In the genomic region with DNA sequence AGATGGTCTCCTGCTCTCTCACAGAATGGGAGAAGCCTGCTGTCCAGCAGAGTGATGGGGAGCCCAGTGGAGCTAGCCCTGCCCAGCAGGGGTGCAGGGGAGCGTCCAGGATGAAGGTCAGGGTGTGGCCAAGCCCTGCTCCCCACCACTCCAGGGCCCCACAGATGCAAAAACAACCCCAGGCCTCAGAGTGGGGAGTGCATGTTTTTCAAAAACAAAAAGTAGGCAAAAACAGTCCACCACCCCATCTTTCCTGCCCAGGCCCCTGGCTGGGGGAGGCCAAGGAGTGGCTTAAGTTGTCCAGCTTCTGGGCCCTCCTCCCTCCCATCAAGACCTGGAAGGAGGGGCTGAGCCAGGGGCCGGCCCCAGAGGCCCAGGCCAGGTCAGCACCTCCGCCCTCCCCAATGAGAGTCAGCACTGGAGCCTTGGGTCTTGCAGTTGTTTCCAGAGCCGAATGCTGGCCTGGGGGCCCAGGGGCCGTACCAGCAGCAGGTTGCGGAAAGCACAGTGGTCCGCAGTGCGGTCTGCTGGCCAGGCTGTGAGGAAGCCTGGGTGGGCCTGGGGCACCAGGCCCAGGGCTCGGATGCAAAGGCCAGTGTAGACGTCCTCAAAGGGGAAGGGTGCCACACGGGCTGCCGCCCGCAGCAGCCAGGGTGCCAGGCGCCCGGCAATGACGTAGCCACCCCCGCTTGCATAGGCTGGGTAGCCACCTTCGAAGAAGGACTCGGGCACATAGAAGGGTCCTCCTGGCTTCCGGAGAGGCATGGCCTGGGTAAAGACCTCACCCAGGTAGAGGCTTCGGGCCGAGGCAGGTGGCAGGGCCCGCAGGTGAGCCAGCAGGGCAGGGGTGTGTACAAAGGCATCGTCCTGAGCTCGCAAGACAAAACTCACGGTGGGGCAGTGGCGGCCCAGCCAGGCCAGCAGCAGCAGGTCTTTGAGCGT, we compare ENCODE assay signal across 14 cellular contexts. TPM values are rescaled to one million over a fixed set of nuclear protein-coding genes. Genes with fewer than 3 reads are reported as not detected.
DNase-seq lines count a peak whose midpoint lies in the region; ATAC-seq and TF ChIP-seq lines count a peak whose summit lies in the region.
"Had no signal": no experiment of that assay in that cellular context is flagged by ENCODE, and none has a peak within 500 bp of the region (broad histone marks: within the 10 kb centered on the region; RNA-seq: fewer than 3 reads in every experiment).

No MANE protein-coding gene starts in this region.

- H3K36me3 Mint-ChIP-seq in CD4-positive, alpha-beta T cell (ENCODE audit: low read depth): peaks cover 49% of the 10 kb centered on the region
- peaks cover 7% of the 10 kb centered on the region; the same call in 2 of the 3 replicates for H3K36me3 Mint-ChIP-seq in GM23338 (ENCODE audit: low read depth)
- peaks cover 18% of the 10 kb centered on the region for H3K36me3 Mint-ChIP-seq in endothelial cell (ENCODE audit: low read depth, unreplicated experiment)
- no peaks in the 10 kb centered on the region for H3K36me3 Mint-ChIP-seq in neural crest cell (ENCODE audit: low read depth)

- H3F3A ChIP-seq in GM23338 (replicated peaks; ENCODE audit: low read depth): peaks cover 5% of the 10 kb centered on the region; the same call in 1 of the 2 replicates

- peaks cover 29% of the 10 kb centered on the region for H3K4me1 Mint-ChIP-seq in CD4-positive, alpha-beta T cell (ENCODE audit: low read depth)
- H3K4me1 Mint-ChIP-seq in GM23338: peaks cover 18% of the 10 kb centered on the region
- peaks cover 37% of the 10 kb centered on the region for H3K4me1 Mint-ChIP-seq in endothelial cell (ENCODE audit: unreplicated experiment)
- H3K4me1 Mint-ChIP-seq in neural crest cell: peaks cover 5% of the 10 kb centered on the region

- H3K36me3 ChIP-seq in GM23338 (ENCODE audit: insufficient read depth) (no peaks in the 10 kb centered on the region), psoas muscle (ENCODE audit: insufficient read depth in 1 of 2, low read depth in 1 of 2) (peaks cover 9 to 75% of the 10 kb centered on the region in 2 donors)

- no peaks in the 10 kb centered on the region for H4K20me1 ChIP-seq in GM23338 (replicated peaks; ENCODE audit: insufficient read depth)

- H3K27me3 Mint-ChIP-seq in CD4-positive, alpha-beta T cell: no peaks in the 10 kb centered on the region
- H3K27me3 Mint-ChIP-seq in GM23338 (ENCODE audit: insufficient read depth, low read depth, poor library complexity): peaks cover 11% of the 10 kb centered on the region
- H3K27me3 Mint-ChIP-seq in endothelial cell (ENCODE audit: unreplicated experiment): peaks cover 8% of the 10 kb centered on the region
- H3K27me3 Mint-ChIP-seq in neural crest cell (ENCODE audit: low read depth): no peaks in the 10 kb centered on the region
- H3K27me3 Mint-ChIP-seq: activated B cell treated with CpG ODN at 0.5 μM for 24 hours, memory B cell had no signal

- POLR2A ChIA-PET in CD4-positive, alpha-beta T cell (lab: Charles Lee): no interaction called here

- no peaks in the 10 kb centered on the region for H3K27me3 ChIP-seq in CD4-positive, alpha-beta T cell (ENCODE audit: control insufficient read depth, insufficient read depth, low read length)
- H3K27me3 ChIP-seq in GM23338 (ENCODE audit: insufficient read depth): no peaks in the 10 kb centered on the region
- no peaks in the 10 kb centered on the region for H3K27me3 ChIP-seq in psoas muscle (ENCODE audit: insufficient read depth in 3 of 3, low read length in 2 of 3)

- TF ChIP-seq CTCF in CD4-positive, alpha-beta T cell (IDR thresholded peaks at IDR 0.05): no peak
- TF ChIP-seq CTCF in GM23338 (conservative IDR thresholded peaks at IDR 0.05; ENCODE audit: low read depth in 2 of 2): no peak
- TF ChIP-seq CTCF in endothelial cell (IDR thresholded peaks at IDR 0.05; ENCODE audit: unreplicated experiment): no peak
- TF ChIP-seq CTCF in neural crest cell (conservative IDR thresholded peaks at IDR 0.05): no peak
- TF ChIP-seq CTCF in psoas muscle (IDR thresholded peaks at IDR 0.05): no peak

- peak overlapping the region; percentile 49 for H3K27ac Mint-ChIP-seq in CD4-positive, alpha-beta T cell
- H3K27ac Mint-ChIP-seq in GM23338 (no peak overlapping the region), endothelial cell (ENCODE audit: unreplicated experiment) (no peak overlapping the region), neural crest cell (ENCODE audit: unreplicated experiment) (peak overlapping the region; percentile 19)
- H3K27ac Mint-ChIP-seq: activated B cell treated with CpG ODN at 0.5 μM for 24 hours, memory B cell had no signal

- CTCF ChIA-PET in CD4-positive, alpha-beta T cell (lab: Charles Lee): no interaction called here

- H3K9me2 ChIP-seq in GM23338 (ENCODE audit: insufficient read depth): no peaks in the 10 kb centered on the region

- no peak overlapping the region for H3K4me3 ChIP-seq in GM23338
- H3K4me3 ChIP-seq in psoas muscle: no peak overlapping the region

- no peak for ATAC-seq in CD4-positive, alpha-beta T cell (ENCODE audit: poor library complexity)
- ATAC-seq in GM23338: no peak
- ATAC-seq in psoas muscle: no peak
- ATAC-seq in GM19328 (IDR thresholded peaks at IDR 0.05; ENCODE audit: unreplicated experiment): no peak
- ATAC-seq: PC-3 had no signal

- no peaks in the 10 kb centered on the region for H3K9me3 ChIP-seq in CD4-positive, alpha-beta T cell (ENCODE audit: control insufficient read depth, low read length)
- no peaks in the 10 kb centered on the region for H3K9me3 ChIP-seq in psoas muscle

- DNase-seq in CD4-positive, alpha-beta T cell: no peak
- DNase-seq in GM23338 (ENCODE audit: low spot score) (no peak), endothelial cell (ENCODE audit: low spot score) (no peak), neural crest cell (ENCODE audit: low read depth, low spot score) (no peak), germinal center (ENCODE audit: low spot score) (no peak), psoas muscle (no peak)
- DNase-seq: activated B cell treated with CpG ODN at 0.5 μM for 24 hours, NCI-H1694, PC-3 had no signal

- no peak overlapping the region for H3K4me2 ChIP-seq in GM23338

- H3K79me2 ChIP-seq in GM23338 (replicated peaks; ENCODE audit: insufficient read depth): no peaks in the 10 kb centered on the region

- H2AFZ ChIP-seq in GM23338: no peak overlapping the region

- no peaks in the 10 kb centered on the region for H3K9me3 Mint-ChIP-seq in CD4-positive, alpha-beta T cell
- H3K9me3 Mint-ChIP-seq in GM23338 (no peaks in the 10 kb centered on the region), endothelial cell (ENCODE audit: unreplicated experiment) (no peaks in the 10 kb centered on the region), neural crest cell (no peaks in the 10 kb centered on the region)
- H3K9me3 Mint-ChIP-seq: activated B cell treated with CpG ODN at 0.5 μM for 24 hours, memory B cell had no signal

- peak overlapping the region; percentile 42 for H3K4me3 Mint-ChIP-seq in CD4-positive, alpha-beta T cell
- H3K4me3 Mint-ChIP-seq in GM23338 (peak overlapping the region; percentile 36; the same call in 2 of the 3 replicates), endothelial cell (ENCODE audit: unreplicated experiment) (peak overlapping the region; percentile 42), neural crest cell (no peak overlapping the region)
- H3K4me3 Mint-ChIP-seq: activated B cell treated with CpG ODN at 0.5 μM for 24 hours, memory B cell had no signal

- no peak overlapping the region for H3K27ac ChIP-seq in CD4-positive, alpha-beta T cell (ENCODE audit: low read depth, low read length)
- H3K27ac ChIP-seq in GM23338 (ENCODE audit: low read depth) (no peak overlapping the region), psoas muscle (no peak overlapping the region)

- intact Hi-C loops in CD4-positive, alpha-beta T cell (cut with DNase I, micrococcal nuclease): no loop called here
- intact Hi-C loops in psoas muscle (cut with DNase I): loop anchor here in 1 of 2 donors (5.0 kb wide), 2 partner anchors 43 to 103 kb away; no protein-coding TSS in a partner anchor

- H3K4me1 ChIP-seq in GM23338 (ENCODE audit: insufficient read depth) (peaks cover 12% of the 10 kb centered on the region), psoas muscle (no peaks in the 10 kb centered on the region)

- WGBS in psoas muscle, 3 donors: 86 to 91% (median 90%) methylated on average over 21 to 28 of the region's 28 CpGs

RNA-seq across cellular contexts. Expression of gene B3GNT8, which starts 1.7 kb away (rescaled TPM):
- 1 to 10 TPM in 1 of 2 experiments, under 1 TPM in 1; 0.58 to 1.2 TPM for total RNA-seq in CD4-positive, alpha-beta T cell
- total RNA-seq in GM23338 (2014; rRNA removed; shearing (Covaris generic)): 0.70 and 1.8 TPM in 2 replicates
- 0.71 TPM in 2 replicates for polyA plus RNA-seq in GM23338 (2016; fragmentation: Nextera tagmentation; extraction: Ambion mirVana)
- total RNA-seq in endothelial cell (ENCODE audit: unreplicated experiment): 10.7 TPM
- 0.86 TPM in 2 replicates for total RNA-seq in neural crest cell
- total RNA-seq in psoas muscle: 1 to 10 TPM in 2 of 4 donors, under 1 TPM in 2; 0.55 to 1.9 (median 1.3) TPM
- under 1 TPM; 0.59 to 0.96 (median 0.73) TPM for polyA plus RNA-seq in psoas muscle
- total RNA-seq: NCI-H460 had no signal

RNA-seq across cellular contexts. Expression of gene DMAC2, which starts 14.3 kb away (rescaled TPM):
- 10 to 100 TPM; 21.6 to 25.7 TPM for total RNA-seq in CD4-positive, alpha-beta T cell
- 83.5 and 86.5 TPM in 2 replicates for total RNA-seq in GM23338 (2014; rRNA removed; shearing (Covaris generic))
- polyA plus RNA-seq in GM23338 (2016; fragmentation: Nextera tagmentation; extraction: Ambion mirVana): 74.5 and 77.2 TPM in 2 replicates
- 75.5 TPM for total RNA-seq in endothelial cell (ENCODE audit: unreplicated experiment)
- 62.2 and 63.1 TPM in 2 replicates for total RNA-seq in neural crest cell
- total RNA-seq in psoas muscle: 10 to 100 TPM; 37.6 to 71.4 (median 59.5) TPM
- 100 to 1,000 TPM in 1 of 3 donors, 10 to 100 TPM in 2; 68.5 to 113 (median 88.8) TPM for polyA plus RNA-seq in psoas muscle

RNA-seq across cellular contexts. Expression of gene ERICH4, which starts 17.5 kb away (rescaled TPM):
- total RNA-seq in CD4-positive, alpha-beta T cell: not detected
- total RNA-seq in GM23338 (2014; rRNA removed; shearing (Covaris generic)): not detected in 2 replicates
- polyA plus RNA-seq in GM23338 (2016; fragmentation: Nextera tagmentation; extraction: Ambion mirVana): not detected in 2 replicates
- not detected for total RNA-seq in endothelial cell (ENCODE audit: unreplicated experiment)
- not detected in 2 replicates for total RNA-seq in neural crest cell
- not detected for total RNA-seq in psoas muscle
- polyA plus RNA-seq in psoas muscle: under 1 TPM in 2 of 3 donors, not detected in 1; 0.09 to 0.10 TPM
- total RNA-seq: activated B cell treated with CpG ODN at 0.5 μM for 24 hours, dermis microvascular lymphatic vessel endothelial cell, NCI-H460, PC-3, pulmonary artery endothelial cell had no signal

RNA-seq across cellular contexts. Expression of gene BCKDHA, which starts 27.8 kb away (rescaled TPM):
- 10 to 100 TPM; 12.2 to 13.1 TPM for total RNA-seq in CD4-positive, alpha-beta T cell
- 31.3 and 42.4 TPM in 2 replicates for total RNA-seq in GM23338 (2014; rRNA removed; shearing (Covaris generic))
- polyA plus RNA-seq in GM23338 (2016; fragmentation: Nextera tagmentation; extraction: Ambion mirVana): 14.2 and 15.0 TPM in 2 replicates
- total RNA-seq in endothelial cell (ENCODE audit: unreplicated experiment): 25.0 TPM
- total RNA-seq in neural crest cell: 6.8 and 10.3 TPM in 2 replicates
- total RNA-seq in psoas muscle: 10 to 100 TPM; 31.5 to 45.1 (median 39.8) TPM
- polyA plus RNA-seq in psoas muscle: 10 to 100 TPM; 34.9 to 58.8 (median 43.3) TPM

RNA-seq across cellular contexts. Expression of gene EXOSC5, which starts 28.3 kb away (rescaled TPM):
- 1 to 10 TPM; 6.5 to 7.5 TPM for total RNA-seq in CD4-positive, alpha-beta T cell
- 65.1 and 65.4 TPM in 2 replicates for total RNA-seq in GM23338 (2014; rRNA removed; shearing (Covaris generic))
- polyA plus RNA-seq in GM23338 (2016; fragmentation: Nextera tagmentation; extraction: Ambion mirVana) (116 and 125 TPM in 2 replicates), psoas muscle (10 to 100 TPM; 34.9 to 78.8 (median 59.0) TPM)
- total RNA-seq in endothelial cell (ENCODE audit: unreplicated experiment) (15.2 TPM), neural crest cell (16.8 and 20.3 TPM in 2 replicates), psoas muscle (10 to 100 TPM; 25.4 to 42.3 (median 41.2) TPM)

Comparison
In these comparisons a context has a peak if more than half of its experiments do, and no peak if none do; other contexts are left out.
1. H3K27ac Mint-ChIP-seq: peak in CD4-positive, alpha-beta T cell (single experiment) and neural crest cell (single experiment); none in GM23338 (single experiment) and endothelial cell (single experiment).